24 cellular contexts compared by ENCODE assay signal in the genomic region with DNA sequence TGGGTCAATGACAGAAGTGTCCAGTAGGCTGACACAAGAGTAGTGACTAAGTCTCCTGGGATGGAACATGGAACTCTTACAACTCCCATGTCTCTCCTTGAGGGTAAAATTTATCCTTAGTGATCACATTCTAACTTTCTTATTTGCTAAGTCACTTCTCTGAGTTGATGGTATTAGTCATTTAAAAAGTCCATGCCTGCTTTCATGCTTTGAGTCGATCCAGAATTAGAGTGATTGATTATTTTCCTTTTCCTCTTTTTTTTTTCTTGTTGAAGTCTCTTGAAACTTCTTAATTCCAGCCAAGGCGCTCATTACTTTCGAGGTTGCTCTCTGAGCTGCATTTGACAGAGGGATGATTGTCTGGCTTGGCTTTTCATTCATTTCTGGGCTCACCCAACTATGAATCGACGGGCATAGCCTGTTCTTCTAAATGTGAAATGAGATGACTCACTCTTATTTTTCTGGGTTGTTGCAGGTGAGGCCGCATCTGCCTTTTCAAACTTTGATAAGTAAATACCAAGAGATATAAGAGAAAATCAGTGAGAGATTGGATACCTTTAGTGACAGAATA. TPM values are rescaled to one million over a fixed set of nuclear protein-coding genes. Genes with fewer than 3 reads are reported as not detected.
DNase-seq lines count a peak whose midpoint lies in the region; ATAC-seq and TF ChIP-seq lines count a peak whose summit lies in the region.
"Had no signal": no experiment of that assay in that cellular context is flagged by ENCODE, and none has a peak within 500 bp of the region (broad histone marks: within the 10 kb centered on the region; RNA-seq: fewer than 3 reads in every experiment).

No MANE protein-coding gene starts in this region.

- H3K27me3 ChIP-seq in foreskin keratinocyte: no peaks in the 10 kb centered on the region

- peaks cover 17% of the 10 kb centered on the region for H3K4me1 ChIP-seq in foreskin keratinocyte

- ATAC-seq in foreskin keratinocyte: peak; percentile 91
- ATAC-seq: GM12878, GM23338 had no signal

- H3K27ac ChIP-seq in foreskin keratinocyte: peak overlapping the region; percentile 24
- H3K27ac ChIP-seq: C4-2B had no signal

- DNase-seq in HT1080 (ENCODE audit: low read depth) (peak; percentile 65), astrocyte of the hippocampus (ENCODE audit: low read depth, low spot score) (peak; percentile 61), foreskin keratinocyte (peak; percentile 37 to 86), stromal cell of bone marrow (ENCODE audit: low read depth) (peak; percentile 9), AML-193 (lab: John Stamatoyannopoulos, UW) (no peak), activated gamma-delta T cell treated with Interleukin-2 at 50 U/mL for 16 hours (no peak)
- DNase-seq in activated T-cell treated with anti-CD3 and anti-CD28 coated beads, Interleukin-2, amount 50 U/mL, for 1 hour: no peak
- no peak for DNase-seq in stimulated activated naive CD4-positive, alpha-beta T cell treated with Interleukin-2 at 50 U/mL for 16 hours (lab: John Stamatoyannopoulos, UW)
- DNase-seq: ACHN, DMS153, GF-D8, HCEC 1CT, NCI-H1105, NCI-H1694 treated with DMSO at 0.1 percent for 48 hours, NCI-H2107, NCI-H510A, NCI-H774, OCI-M1, SHP77 had no signal

- peak; percentile 40 for TF ChIP-seq CTCF in foreskin keratinocyte (conservative IDR thresholded peaks at IDR 0.05)

RNA-seq across cellular contexts. Expression of a gene that starts 34.9 kb away (rescaled TPM):
- 0.29 and 0.47 TPM in 2 replicates for total RNA-seq in HT1080 (2014; rRNA removed; shearing (Covaris generic))
- 0.67 and 0.72 TPM in 2 replicates for polyA plus RNA-seq in HT1080 (2015; cell fraction: cytosol; rRNA removed)
- polyA plus RNA-seq in HT1080 (2015; cell fraction: nucleus; rRNA removed): 0.06 TPM in 1 of 2 replicates, not detected in the other
- not detected in 2 replicates for total RNA-seq in foreskin keratinocyte
- polyA plus RNA-seq in foreskin keratinocyte: not detected in 2 replicates
- total RNA-seq: GM12878, LHCN-M2, RPMI7951 had no signal
- polyA plus RNA-seq: GM12878 had no signal

Comparison
In these comparisons a context has a peak if more than half of its experiments do, and no peak if none do; other contexts are left out.
1. DNase-seq: peak in HT1080 (single experiment), astrocyte of the hippocampus (single experiment), foreskin keratinocyte (2 of 2) and stromal cell of bone marrow (single experiment); none in AML-193 (0 of 2), activated T-cell treated with anti-CD3 and anti-CD28 coated beads, Interleukin-2, amount 50 U/mL, for 1 hour (single experiment), stimulated activated naive CD4-positive, alpha-beta T cell treated with Interleukin-2 at 50 U/mL for 16 hours (single experiment) and activated gamma-delta T cell treated with Interleukin-2 at 50 U/mL for 16 hours (single experiment).